9 cellular contexts compared by ENCODE assay signal in genomic region chr5:139177809-139178581, GRCh38. TPM values are rescaled to one million over a fixed set of nuclear protein-coding genes. Genes with fewer than 3 reads are reported as not detected.
A peak's percentile ranks its signal among the peaks of the same experiment; 100 is the strongest.
DNase-seq lines count a peak whose midpoint lies in the region; ATAC-seq, FAIRE-seq and TF ChIP-seq lines count a peak whose summit lies in the region.
"Had no signal": no experiment of that assay in that cellular context is flagged by ENCODE, and none has a peak within 500 bp of the region (broad histone marks: within the 10 kb centered on the region; RNA-seq: fewer than 3 reads in every experiment).

No MANE protein-coding gene starts in this region.

- H3K4me1 Mint-ChIP-seq in naive B cell, result peaks cover 37 to 64% (median 44%) of the 10 kb centered on the region in 3 donors

- H3K4me3 ChIP-seq in LNCaP clone FGC (ENCODE audit: low read depth, low read length), result no peak overlapping the region
- H3K4me3 ChIP-seq in GM12878, result no peak overlapping the region; the same call in 1 of the 2 replicates

- intact Hi-C loops in GM12878 (cut with micrococcal nuclease; ENCODE audit: unreplicated experiment), result no loop called here

- FAIRE-seq in GM12878 (lab: Jason Lieb, UNC), result peak; percentile 78
- FAIRE-seq: endothelial cell of umbilical vein had no signal

- BruUV-seq in GM12878 (replicated peaks; lab: Mats Ljungman, UMichigan), result TSS peak; percentile 45

- H3K4me1 ChIP-seq in GM12878 (ENCODE audit: control insufficient read depth, insufficient read depth, low read length), result peaks cover 32% of the 10 kb centered on the region

- TF ChIP-seq RAD21 in GM12878 (IDR thresholded peaks at IDR 0.05; ENCODE audit: insufficient read depth, low read depth, low read length), result no peak

- CTCF ChIA-PET in GM12878 (lab: Yijun Ruan, JAX), result interaction anchor here (0.5 to 1.9 kb wide), 3 partner anchors 20 to 73 kb away, joined by 3 to 5 read pairs (median 4); partner anchors contain the start of gene SIL1

- TF ChIP-seq EP300 in GM12878 (IDR thresholded peaks at IDR 0.05; ENCODE audit: borderline replicate concordance in 1 of 2, control insufficient read depth in 1 of 2, low read depth in 2 of 2, low read length in 2 of 2), result peak in 1 of 2 experiments; percentile 93; a peak in 2 of 4 replicates

- peaks cover 0 to 3% of the 10 kb centered on the region in 2 donors for H3K36me3 Mint-ChIP-seq in naive B cell

- peak; percentile 59 for DNase-seq in LNCaP clone FGC (ENCODE audit: low read depth)
- DNase-seq in GM12878 (ENCODE audit: low read depth, low spot score), result peak; percentile 43
- DNase-seq in naive B cell, result peak; percentile 6
- no peak for DNase-seq in GM13977 (ENCODE audit: low spot score)
- no peak for DNase-seq in GDM1 (lab: John Stamatoyannopoulos, UW)
- no peak for DNase-seq in H4 (ENCODE audit: low spot score)
- no peak for DNase-seq in mucosa of gallbladder (ENCODE audit: low spot score)

- in situ Hi-C loops in GM12878 (cut with MboI), result no loop called here
- in situ Hi-C loops in GM13977 (cut with MboI; ENCODE audit: low pct_unique_long_range_greater_than_20kb, low sequenced_read_pairs, unreplicated experiment), result no loop called here

- TF ChIP-seq CTCF in LNCaP clone FGC (IDR thresholded peaks at IDR 0.05; ENCODE audit: control insufficient read depth, extremely low read depth, insufficient read depth) (no peak), GM12878 (IDR thresholded peaks at IDR 0.05 in 2 of 3, conservative IDR thresholded peaks at IDR 0.05 in 1 of 3; ENCODE audit: control insufficient read depth in 2 of 3, extremely low read depth in 1 of 3, insufficient read depth in 1 of 3, low read depth in 3 of 3, low read length in 3 of 3) (no peak), GM13977 (IDR thresholded peaks at IDR 0.05; ENCODE audit: extremely low read depth, insufficient read depth, missing control alignments) (no peak)

- POLR2A ChIA-PET in GM12878 (lab: Charles Lee), result interaction anchor here (1.2 to 1.3 kb wide), 4 partner anchors 20 to 230 kb away, joined by 3 to 6 read pairs (median 4); partner anchors contain the start of gene SIL1

- H2AFZ ChIP-seq in GM12878 (ENCODE audit: control insufficient read depth, low read depth, low read length), result peak overlapping the region; percentile 16

- peaks cover 4% of the 10 kb centered on the region; the same call in 2 of the 3 replicates for H3K9me3 ChIP-seq in GM12878 (replicated peaks; ENCODE audit: control insufficient read depth, insufficient read depth, low read length)

- RAD21 ChIA-PET in GM12878 (lab: Charles Lee; ENCODE audit: unreplicated experiment), result interaction anchor here (0.9 to 1.1 kb wide), 3 partner anchors 20 to 88 kb away, joined by 3 to 4 read pairs (median 3); partner anchors contain the start of gene SIL1

- H3K79me2 ChIP-seq in GM12878 (ENCODE audit: control insufficient read depth, insufficient read depth, low read length), result peaks cover 30% of the 10 kb centered on the region

- no peaks in the 10 kb centered on the region for H3K36me3 ChIP-seq in GM12878 (ENCODE audit: control insufficient read depth in 2 of 2, insufficient read depth in 2 of 2, low read length in 1 of 2)

- peak overlapping the region; percentile 78 for H3K4me2 ChIP-seq in GM12878 (ENCODE audit: control insufficient read depth, insufficient read depth)

- TF ChIP-seq POLR2A in GM12878 (IDR thresholded peaks at IDR 0.05; ENCODE audit: low read depth, low read length), result no peak

- 56% methylated on average over 1 of the region's 1 CpG for WGBS in GM12878 (ENCODE audit: insufficient coverage, insufficient replicate concordance, low lambda C conversion rate, missing lambda C conversion rate)

- H3K27ac Mint-ChIP-seq in naive B cell, result peak overlapping the region; percentile 26 to 96 (median 69)

- H4K20me1 ChIP-seq in GM12878 (ENCODE audit: control insufficient read depth, insufficient read depth), result no peaks in the 10 kb centered on the region

- no peaks in the 10 kb centered on the region for H3K27me3 Mint-ChIP-seq in naive B cell

- peak overlapping the region; percentile 37 for H3K9ac ChIP-seq in GM12878 (ENCODE audit: control insufficient read depth, insufficient read depth, low read length)

- H3K27me3 ChIP-seq in GM12878 (replicated peaks in 1 of 2; ENCODE audit: control insufficient read depth in 2 of 2, insufficient read depth in 2 of 2, low read length in 1 of 2), result no peaks in the 10 kb centered on the region

- ATAC-seq in GM19467 (IDR thresholded peaks at IDR 0.05; ENCODE audit: unreplicated experiment), result peak; percentile 54
- peak; percentile 85 for ATAC-seq in GM12878
- ATAC-seq in naive B cell (ENCODE audit: low read depth in 2 of 2), result peak; percentile 60 to 70

- SMC1A ChIA-PET in GM12878 (lab: Charles Lee; ENCODE audit: uncharacterized antibody, unreplicated experiment), result interaction anchor here (0.8 to 1.9 kb wide), 6 partner anchors 13 to 95 kb away, joined by 3 to 8 read pairs (median 4); no protein-coding TSS in a partner anchor

- H3K27ac ChIP-seq in GM12878 (ENCODE audit: control insufficient read depth, insufficient read depth), result peak overlapping the region; percentile 71

- peak overlapping the region in 5 of 8 donors; percentile 12 to 74 (median 23) for H3K4me3 Mint-ChIP-seq in naive B cell

- H3K9me3 Mint-ChIP-seq in naive B cell, result peaks cover 0 to 27% (median 14%) of the 10 kb centered on the region in 7 donors

TF ChIP-seq in GM12878, 131 proteins besides CTCF, POLR2A, EP300 and RAD21 (continues in another document):
- TF ChIP-seq MEF2B (IDR thresholded peaks at IDR 0.05; ENCODE audit: partially characterized antibody, poor library complexity, severe bottlenecking), result no peak
- no peak for TF ChIP-seq ZNF207 (IDR thresholded peaks at IDR 0.05; ENCODE audit: borderline replicate concordance)
- TF ChIP-seq BCL3 (IDR thresholded peaks at IDR 0.05; ENCODE audit: borderline replicate concordance, insufficient read depth, low read depth, low read length, poor library complexity, severe bottlenecking), result peak; percentile 81
- peak; percentile 56; the same call in 1 of the 2 replicates for TF ChIP-seq CBFB (IDR thresholded peaks at IDR 0.05; ENCODE audit: low read depth)
- TF ChIP-seq NKRF (conservative IDR thresholded peaks at IDR 0.05), result no peak
- TF ChIP-seq NBN (IDR thresholded peaks at IDR 0.05), result peak; percentile 66
- 0 out of 2 replicates have a peak, but pooled peaks have one; percentile 47 for TF ChIP-seq TCF3 (IDR thresholded peaks at IDR 0.05; ENCODE audit: borderline replicate concordance, insufficient read depth, low read depth, low read length)
- peak; percentile 87 for TF ChIP-seq RELA (IDR thresholded peaks at IDR 0.05; ENCODE audit: borderline replicate concordance, partially characterized antibody)
- TF ChIP-seq MTA3 (IDR thresholded peaks at IDR 0.05; ENCODE audit: borderline replicate concordance, low read length), result peak; percentile 79; the same call in 1 of the 2 replicates
- peak; percentile 80; the same call in 1 of the 2 replicates for TF ChIP-seq MTA2 (IDR thresholded peaks at IDR 0.05; ENCODE audit: low read depth)
- TF ChIP-seq TCF12 (IDR thresholded peaks at IDR 0.05; ENCODE audit: low read depth, low read length), result peak; percentile 90
- TF ChIP-seq BACH1 (IDR thresholded peaks at IDR 0.05; ENCODE audit: borderline replicate concordance), result peak; percentile 33; the same call in 1 of the 2 replicates

RNA-seq across cellular contexts. Expression of gene SIL1, which starts 20.2 kb away (rescaled TPM):
- total RNA-seq in GM12878 (2013; cell fraction: nucleolus; rRNA removed), result 58.0 and 62.8 TPM in 2 replicates
- 36.2 and 41.2 TPM in 2 replicates for total RNA-seq in GM12878 (2014; rRNA removed)
- total RNA-seq in GM12878 (2014; rRNA removed; fragmentation: Illumina TruSeq; extraction: Trizol), result 23.9 and 25.7 TPM in 2 replicates
- 41.4 and 42.9 TPM in 2 replicates for total RNA-seq in GM12878 (2021)
- polyA plus RNA-seq in GM12878 (2011; ENCODE audit: low read depth), result 30.8 TPM
- polyA plus RNA-seq in GM12878 (2011; rRNA removed), result 21.4 and 28.0 TPM in 2 replicates
- polyA plus RNA-seq in GM12878 (2011; cell fraction: cytosol; rRNA removed), result 24.3 and 37.9 TPM in 2 replicates
- 17.2 and 18.8 TPM in 2 replicates for polyA plus RNA-seq in GM12878 (2011; cell fraction: nucleus; rRNA removed)
- polyA plus RNA-seq in GM12878 (2012), result 31.7 and 33.1 TPM in 2 replicates
- polyA plus RNA-seq in GM12878 (2014; fragmentation: Illumina TruSeq; extraction: Trizol), result 26.1 and 27.7 TPM in 2 replicates
- polyA plus RNA-seq in GM12878 (2014; fragmentation: Nextera tagmentation; extraction: Ambion mirVana), result 1 to 10 TPM; 4.1 to 8.2 TPM
- 32.6 and 40.7 TPM in 2 replicates for polyA plus RNA-seq in GM12878 (2014; rRNA removed)
- 10 to 100 TPM; 43.1 to 49.8 TPM for polyA plus RNA-seq in GM12878 (2016; fragmentation: Nextera tagmentation; extraction: Ambion mirVana)
- 21.7 and 33.2 TPM in 2 replicates for polyA minus RNA-seq in GM12878 (2011; rRNA and poly(A)+ RNA removed)
- 10.8 and 15.6 TPM in 2 replicates for polyA minus RNA-seq in GM12878 (2011; cell fraction: cytosol; rRNA and poly(A)+ RNA removed)
- polyA minus RNA-seq in GM12878 (2011; cell fraction: nucleus; rRNA and poly(A)+ RNA removed), result 10.2 and 17.8 TPM in 2 replicates
- polyA plus RNA-seq in naive B cell (ENCODE audit: low read depth in 6 of 6), result 10 to 100 TPM in 5 of 6 donors, 1 to 10 TPM in 1; 9.1 to 18.7 (median 13.6) TPM
- 50.9 and 58.1 TPM in 2 replicates for total RNA-seq in H4 (2014; rRNA removed; shearing (Covaris generic))
- 76.7 TPM for total RNA-seq in mucosa of gallbladder

Comparison
In these comparisons a context has a peak if more than half of its experiments do, and no peak if none do; other contexts are left out.
1. DNase-seq: peak in LNCaP clone FGC (single experiment), GM12878 (single experiment) and naive B cell (single experiment); none in GM13977 (single experiment), GDM1 (single experiment), H4 (single experiment) and mucosa of gallbladder (single experiment).
2. Peak in every context shown above with its lines, with median percentiles within 50 percentile points of each other: ATAC-seq.